ENCODE assay signal across 1 cellular context in the genomic region with DNA sequence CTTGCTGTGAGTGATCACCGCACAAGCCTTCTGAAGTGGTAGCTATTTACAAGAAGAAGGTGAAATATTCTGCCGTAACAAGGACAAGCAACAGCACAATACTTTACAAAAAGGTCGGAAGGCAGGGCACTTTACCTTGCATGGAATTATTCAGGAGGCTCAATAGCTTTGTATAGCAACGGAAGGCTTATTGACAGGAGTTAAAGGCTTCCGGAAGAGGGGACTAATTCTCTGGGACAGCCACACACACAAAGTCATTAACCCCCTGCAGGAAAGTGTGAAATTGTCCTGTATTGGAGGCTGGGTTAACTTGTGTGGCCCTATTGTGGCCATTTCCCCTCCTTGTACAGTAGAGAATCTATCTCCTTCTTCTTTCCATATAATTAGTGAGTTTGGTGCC.
TF ChIP-seq lines count a peak whose summit lies in the region.

No MANE protein-coding gene starts in this region.

TF ChIP-seq in WTC11, 78 proteins besides CTCF, POLR2A, EP300 and RAD21 (continued from another document):
- TF ChIP-seq, protein P1, sequence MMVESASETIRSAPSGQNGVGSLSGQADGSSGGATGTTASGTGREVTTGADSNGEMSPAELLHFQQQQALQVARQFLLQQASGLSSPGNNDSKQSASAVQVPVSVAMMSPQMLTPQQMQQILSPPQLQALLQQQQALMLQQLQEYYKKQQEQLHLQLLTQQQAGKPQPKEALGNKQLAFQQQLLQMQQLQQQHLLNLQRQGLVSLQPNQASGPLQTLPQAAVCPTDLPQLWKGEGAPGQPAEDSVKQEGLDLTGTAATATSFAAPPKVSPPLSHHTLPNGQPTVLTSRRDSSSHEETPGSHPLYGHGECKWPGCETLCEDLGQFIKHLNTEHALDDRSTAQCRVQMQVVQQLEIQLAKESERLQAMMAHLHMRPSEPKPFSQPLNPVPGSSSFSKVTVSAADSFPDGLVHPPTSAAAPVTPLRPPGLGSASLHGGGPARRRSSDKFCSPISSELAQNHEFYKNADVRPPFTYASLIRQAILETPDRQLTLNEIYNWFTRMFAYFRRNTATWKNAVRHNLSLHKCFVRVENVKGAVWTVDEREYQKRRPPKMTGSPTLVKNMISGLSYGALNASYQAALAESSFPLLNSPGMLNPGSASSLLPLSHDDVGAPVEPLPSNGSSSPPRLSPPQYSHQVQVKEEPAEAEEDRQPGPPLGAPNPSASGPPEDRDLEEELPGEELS (CRISPR knock-in tag; IDR thresholded peaks at IDR 0.05) = peak; percentile 95; the same call in 1 of the 2 replicates
- no peak for TF ChIP-seq MXD4 (CRISPR knock-in tag; IDR thresholded peaks at IDR 0.05; ENCODE audit: borderline replicate concordance)
- TF ChIP-seq, protein P2, sequence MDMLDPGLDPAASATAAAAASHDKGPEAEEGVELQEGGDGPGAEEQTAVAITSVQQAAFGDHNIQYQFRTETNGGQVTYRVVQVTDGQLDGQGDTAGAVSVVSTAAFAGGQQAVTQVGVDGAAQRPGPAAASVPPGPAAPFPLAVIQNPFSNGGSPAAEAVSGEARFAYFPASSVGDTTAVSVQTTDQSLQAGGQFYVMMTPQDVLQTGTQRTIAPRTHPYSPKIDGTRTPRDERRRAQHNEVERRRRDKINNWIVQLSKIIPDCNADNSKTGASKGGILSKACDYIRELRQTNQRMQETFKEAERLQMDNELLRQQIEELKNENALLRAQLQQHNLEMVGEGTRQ (CRISPR knock-in tag; IDR thresholded peaks at IDR 0.05) = no peak
- peak; percentile 34; the same call in 1 of the 2 replicates for TF ChIP-seq SMAD3 (CRISPR knock-in tag; IDR thresholded peaks at IDR 0.05; ENCODE audit: borderline replicate concordance)
- TF ChIP-seq, protein P3, sequence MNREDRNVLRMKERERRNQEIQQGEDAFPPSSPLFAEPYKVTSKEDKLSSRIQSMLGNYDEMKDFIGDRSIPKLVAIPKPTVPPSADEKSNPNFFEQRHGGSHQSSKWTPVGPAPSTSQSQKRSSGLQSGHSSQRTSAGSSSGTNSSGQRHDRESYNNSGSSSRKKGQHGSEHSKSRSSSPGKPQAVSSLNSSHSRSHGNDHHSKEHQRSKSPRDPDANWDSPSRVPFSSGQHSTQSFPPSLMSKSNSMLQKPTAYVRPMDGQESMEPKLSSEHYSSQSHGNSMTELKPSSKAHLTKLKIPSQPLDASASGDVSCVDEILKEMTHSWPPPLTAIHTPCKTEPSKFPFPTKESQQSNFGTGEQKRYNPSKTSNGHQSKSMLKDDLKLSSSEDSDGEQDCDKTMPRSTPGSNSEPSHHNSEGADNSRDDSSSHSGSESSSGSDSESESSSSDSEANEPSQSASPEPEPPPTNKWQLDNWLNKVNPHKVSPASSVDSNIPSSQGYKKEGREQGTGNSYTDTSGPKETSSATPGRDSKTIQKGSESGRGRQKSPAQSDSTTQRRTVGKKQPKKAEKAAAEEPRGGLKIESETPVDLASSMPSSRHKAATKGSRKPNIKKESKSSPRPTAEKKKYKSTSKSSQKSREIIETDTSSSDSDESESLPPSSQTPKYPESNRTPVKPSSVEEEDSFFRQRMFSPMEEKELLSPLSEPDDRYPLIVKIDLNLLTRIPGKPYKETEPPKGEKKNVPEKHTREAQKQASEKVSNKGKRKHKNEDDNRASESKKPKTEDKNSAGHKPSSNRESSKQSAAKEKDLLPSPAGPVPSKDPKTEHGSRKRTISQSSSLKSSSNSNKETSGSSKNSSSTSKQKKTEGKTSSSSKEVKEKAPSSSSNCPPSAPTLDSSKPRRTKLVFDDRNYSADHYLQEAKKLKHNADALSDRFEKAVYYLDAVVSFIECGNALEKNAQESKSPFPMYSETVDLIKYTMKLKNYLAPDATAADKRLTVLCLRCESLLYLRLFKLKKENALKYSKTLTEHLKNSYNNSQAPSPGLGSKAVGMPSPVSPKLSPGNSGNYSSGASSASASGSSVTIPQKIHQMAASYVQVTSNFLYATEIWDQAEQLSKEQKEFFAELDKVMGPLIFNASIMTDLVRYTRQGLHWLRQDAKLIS (CRISPR knock-in tag; IDR thresholded peaks at IDR 0.05; ENCODE audit: borderline replicate concordance) = peak; percentile 95; the same call in 1 of the 2 replicates
- TF ChIP-seq, protein P4, sequence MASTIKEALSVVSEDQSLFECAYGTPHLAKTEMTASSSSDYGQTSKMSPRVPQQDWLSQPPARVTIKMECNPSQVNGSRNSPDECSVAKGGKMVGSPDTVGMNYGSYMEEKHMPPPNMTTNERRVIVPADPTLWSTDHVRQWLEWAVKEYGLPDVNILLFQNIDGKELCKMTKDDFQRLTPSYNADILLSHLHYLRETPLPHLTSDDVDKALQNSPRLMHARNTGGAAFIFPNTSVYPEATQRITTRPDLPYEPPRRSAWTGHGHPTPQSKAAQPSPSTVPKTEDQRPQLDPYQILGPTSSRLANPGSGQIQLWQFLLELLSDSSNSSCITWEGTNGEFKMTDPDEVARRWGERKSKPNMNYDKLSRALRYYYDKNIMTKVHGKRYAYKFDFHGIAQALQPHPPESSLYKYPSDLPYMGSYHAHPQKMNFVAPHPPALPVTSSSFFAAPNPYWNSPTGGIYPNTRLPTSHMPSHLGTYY (CRISPR knock-in tag; IDR thresholded peaks at IDR 0.05) = no peak
- 0 out of 2 replicates have a peak, but pooled peaks have one; percentile 34 for TF ChIP-seq ZNF121 (CRISPR knock-in tag; IDR thresholded peaks at IDR 0.05)
- no peak for TF ChIP-seq GRHL2 (CRISPR knock-in tag; IDR thresholded peaks at IDR 0.05; ENCODE audit: insufficient replicate concordance, severe bottlenecking)
- no peak for TF ChIP-seq KAT7 (CRISPR knock-in tag; IDR thresholded peaks at IDR 0.05; ENCODE audit: borderline replicate concordance)
- no peak for TF ChIP-seq OVOL2 (CRISPR knock-in tag; IDR thresholded peaks at IDR 0.05; ENCODE audit: borderline replicate concordance)
- no peak for TF ChIP-seq TP53 (CRISPR knock-in tag; IDR thresholded peaks at IDR 0.05)
- 0 out of 2 replicates have a peak, but pooled peaks have one; percentile 63 for TF ChIP-seq SP1 (CRISPR knock-in tag; conservative IDR thresholded peaks at IDR 0.05)
- TF ChIP-seq ATF1 (CRISPR knock-in tag; IDR thresholded peaks at IDR 0.05) = no peak
- no peak for TF ChIP-seq RELA (CRISPR knock-in tag; IDR thresholded peaks at IDR 0.05; ENCODE audit: borderline replicate concordance)
- no peak for TF ChIP-seq HMGA2 (CRISPR knock-in tag; IDR thresholded peaks at IDR 0.05)
- TF ChIP-seq ZNF416 (CRISPR knock-in tag; IDR thresholded peaks at IDR 0.05) = no peak
- TF ChIP-seq, protein P5, sequence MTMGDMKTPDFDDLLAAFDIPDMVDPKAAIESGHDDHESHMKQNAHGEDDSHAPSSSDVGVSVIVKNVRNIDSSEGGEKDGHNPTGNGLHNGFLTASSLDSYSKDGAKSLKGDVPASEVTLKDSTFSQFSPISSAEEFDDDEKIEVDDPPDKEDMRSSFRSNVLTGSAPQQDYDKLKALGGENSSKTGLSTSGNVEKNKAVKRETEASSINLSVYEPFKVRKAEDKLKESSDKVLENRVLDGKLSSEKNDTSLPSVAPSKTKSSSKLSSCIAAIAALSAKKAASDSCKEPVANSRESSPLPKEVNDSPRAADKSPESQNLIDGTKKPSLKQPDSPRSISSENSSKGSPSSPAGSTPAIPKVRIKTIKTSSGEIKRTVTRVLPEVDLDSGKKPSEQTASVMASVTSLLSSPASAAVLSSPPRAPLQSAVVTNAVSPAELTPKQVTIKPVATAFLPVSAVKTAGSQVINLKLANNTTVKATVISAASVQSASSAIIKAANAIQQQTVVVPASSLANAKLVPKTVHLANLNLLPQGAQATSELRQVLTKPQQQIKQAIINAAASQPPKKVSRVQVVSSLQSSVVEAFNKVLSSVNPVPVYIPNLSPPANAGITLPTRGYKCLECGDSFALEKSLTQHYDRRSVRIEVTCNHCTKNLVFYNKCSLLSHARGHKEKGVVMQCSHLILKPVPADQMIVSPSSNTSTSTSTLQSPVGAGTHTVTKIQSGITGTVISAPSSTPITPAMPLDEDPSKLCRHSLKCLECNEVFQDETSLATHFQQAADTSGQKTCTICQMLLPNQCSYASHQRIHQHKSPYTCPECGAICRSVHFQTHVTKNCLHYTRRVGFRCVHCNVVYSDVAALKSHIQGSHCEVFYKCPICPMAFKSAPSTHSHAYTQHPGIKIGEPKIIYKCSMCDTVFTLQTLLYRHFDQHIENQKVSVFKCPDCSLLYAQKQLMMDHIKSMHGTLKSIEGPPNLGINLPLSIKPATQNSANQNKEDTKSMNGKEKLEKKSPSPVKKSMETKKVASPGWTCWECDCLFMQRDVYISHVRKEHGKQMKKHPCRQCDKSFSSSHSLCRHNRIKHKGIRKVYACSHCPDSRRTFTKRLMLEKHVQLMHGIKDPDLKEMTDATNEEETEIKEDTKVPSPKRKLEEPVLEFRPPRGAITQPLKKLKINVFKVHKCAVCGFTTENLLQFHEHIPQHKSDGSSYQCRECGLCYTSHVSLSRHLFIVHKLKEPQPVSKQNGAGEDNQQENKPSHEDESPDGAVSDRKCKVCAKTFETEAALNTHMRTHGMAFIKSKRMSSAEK (CRISPR knock-in tag; IDR thresholded peaks at IDR 0.05; ENCODE audit: borderline replicate concordance) = no peak
- TF ChIP-seq, protein P6, sequence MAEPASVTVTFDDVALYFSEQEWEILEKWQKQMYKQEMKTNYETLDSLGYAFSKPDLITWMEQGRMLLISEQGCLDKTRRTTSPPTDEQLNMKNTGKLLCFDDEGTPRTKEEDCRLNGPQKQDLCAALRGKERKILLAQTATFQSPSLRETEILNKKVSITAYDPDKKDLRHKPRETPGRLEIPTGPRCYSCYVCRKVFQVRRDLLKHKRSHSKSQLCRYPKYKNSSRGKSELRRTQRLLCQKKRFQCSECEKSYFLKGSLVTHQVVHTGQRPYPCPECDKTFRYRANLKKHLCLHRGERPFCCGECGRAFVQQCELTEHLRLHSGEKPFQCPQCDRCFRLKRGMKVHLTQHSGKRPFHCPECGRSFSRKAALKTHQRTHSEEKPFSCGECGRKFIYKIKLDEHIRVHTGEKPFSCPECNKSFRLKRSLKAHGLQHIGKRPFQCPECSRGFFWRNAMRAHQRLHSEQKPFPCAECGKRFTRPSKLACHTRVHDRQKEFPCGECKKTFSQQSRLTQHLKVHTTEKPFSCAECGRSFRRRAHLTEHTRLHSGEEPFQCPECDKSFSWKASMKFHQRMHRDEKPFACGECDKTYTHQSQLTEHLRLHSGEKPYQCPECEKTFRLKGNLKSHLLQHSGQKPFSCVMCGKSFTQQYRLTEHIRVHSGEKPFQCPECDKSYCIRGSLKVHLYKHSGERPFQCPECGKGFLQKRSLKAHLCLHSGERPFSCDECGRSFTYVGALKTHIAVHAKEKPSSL (CRISPR knock-in tag; conservative IDR thresholded peaks at IDR 0.05) = 0 out of 2 replicates have a peak, but pooled peaks have one; percentile 23
- peak; percentile 88 for TF ChIP-seq ETV6 (CRISPR knock-in tag; IDR thresholded peaks at IDR 0.05)
- TF ChIP-seq, protein P7, sequence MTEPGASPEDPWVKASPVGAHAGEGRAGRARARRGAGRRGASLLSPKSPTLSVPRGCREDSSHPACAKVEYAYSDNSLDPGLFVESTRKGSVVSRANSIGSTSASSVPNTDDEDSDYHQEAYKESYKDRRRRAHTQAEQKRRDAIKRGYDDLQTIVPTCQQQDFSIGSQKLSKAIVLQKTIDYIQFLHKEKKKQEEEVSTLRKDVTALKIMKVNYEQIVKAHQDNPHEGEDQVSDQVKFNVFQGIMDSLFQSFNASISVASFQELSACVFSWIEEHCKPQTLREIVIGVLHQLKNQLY (CRISPR knock-in tag; IDR thresholded peaks at IDR 0.05) = no peak
- TF ChIP-seq ZNF232 (CRISPR knock-in tag; IDR thresholded peaks at IDR 0.05) = no peak
- no peak for TF ChIP-seq ELF4 (CRISPR knock-in tag; IDR thresholded peaks at IDR 0.05; ENCODE audit: low read depth)
- peak; percentile 96 for TF ChIP-seq TEAD1 (CRISPR knock-in tag; IDR thresholded peaks at IDR 0.05)
- no peak for TF ChIP-seq JUN (CRISPR knock-in tag; IDR thresholded peaks at IDR 0.05)
- 0 out of 2 replicates have a peak, but pooled peaks have one; percentile 33 for TF ChIP-seq ZNF317 (CRISPR knock-in tag; IDR thresholded peaks at IDR 0.05; ENCODE audit: borderline replicate concordance, low read depth)
- no peak for TF ChIP-seq JAZF1 (CRISPR knock-in tag; IDR thresholded peaks at IDR 0.05)
- no peak for TF ChIP-seq ZBTB21 (CRISPR knock-in tag; IDR thresholded peaks at IDR 0.05; ENCODE audit: borderline replicate concordance)
- TF ChIP-seq, protein P8, sequence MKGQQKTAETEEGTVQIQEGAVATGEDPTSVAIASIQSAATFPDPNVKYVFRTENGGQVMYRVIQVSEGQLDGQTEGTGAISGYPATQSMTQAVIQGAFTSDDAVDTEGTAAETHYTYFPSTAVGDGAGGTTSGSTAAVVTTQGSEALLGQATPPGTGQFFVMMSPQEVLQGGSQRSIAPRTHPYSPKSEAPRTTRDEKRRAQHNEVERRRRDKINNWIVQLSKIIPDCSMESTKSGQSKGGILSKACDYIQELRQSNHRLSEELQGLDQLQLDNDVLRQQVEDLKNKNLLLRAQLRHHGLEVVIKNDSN (CRISPR knock-in tag; IDR thresholded peaks at IDR 0.05) = no peak
- TF ChIP-seq, protein P9, sequence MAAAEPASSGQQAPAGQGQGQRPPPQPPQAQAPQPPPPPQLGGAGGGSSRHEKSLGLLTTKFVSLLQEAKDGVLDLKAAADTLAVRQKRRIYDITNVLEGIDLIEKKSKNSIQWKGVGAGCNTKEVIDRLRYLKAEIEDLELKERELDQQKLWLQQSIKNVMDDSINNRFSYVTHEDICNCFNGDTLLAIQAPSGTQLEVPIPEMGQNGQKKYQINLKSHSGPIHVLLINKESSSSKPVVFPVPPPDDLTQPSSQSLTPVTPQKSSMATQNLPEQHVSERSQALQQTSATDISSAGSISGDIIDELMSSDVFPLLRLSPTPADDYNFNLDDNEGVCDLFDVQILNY (CRISPR knock-in tag; IDR thresholded peaks at IDR 0.05) = 0 out of 2 replicates have a peak, but pooled peaks have one; percentile 53
- 0 out of 2 replicates have a peak, but pooled peaks have one; percentile 10 for TF ChIP-seq ZNF396 (CRISPR knock-in tag; IDR thresholded peaks at IDR 0.05; ENCODE audit: borderline replicate concordance)
- TF ChIP-seq RORB (CRISPR knock-in tag; IDR thresholded peaks at IDR 0.05) = no peak
- peak; percentile 82 for TF ChIP-seq FOXK1 (CRISPR knock-in tag; IDR thresholded peaks at IDR 0.05)
- TF ChIP-seq, protein P10, sequence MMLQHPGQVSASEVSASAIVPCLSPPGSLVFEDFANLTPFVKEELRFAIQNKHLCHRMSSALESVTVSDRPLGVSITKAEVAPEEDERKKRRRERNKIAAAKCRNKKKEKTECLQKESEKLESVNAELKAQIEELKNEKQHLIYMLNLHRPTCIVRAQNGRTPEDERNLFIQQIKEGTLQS (CRISPR knock-in tag; conservative IDR thresholded peaks at IDR 0.05) = no peak
